In the genomic region with DNA sequence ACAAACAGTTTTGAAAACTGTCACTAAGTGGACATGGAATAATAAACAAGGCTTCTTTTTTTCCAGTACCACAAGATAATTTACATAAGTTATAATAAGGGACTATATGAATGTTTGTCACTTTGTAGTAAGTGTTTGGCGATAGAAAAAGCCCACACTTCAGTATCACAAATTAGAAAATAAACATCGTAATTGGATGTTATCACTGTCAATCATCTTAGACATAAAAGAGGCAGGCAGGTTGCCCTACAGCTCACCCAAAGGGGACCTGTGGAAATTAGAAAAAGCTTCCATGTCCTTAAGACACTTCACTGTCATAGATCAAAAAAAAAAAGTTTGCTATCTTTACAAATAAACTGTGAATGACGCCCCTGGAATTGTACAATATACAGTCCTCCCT, we compare ENCODE assay signal across 2 cellular contexts.
TF ChIP-seq lines count a peak whose summit lies in the region.

No MANE protein-coding gene starts in this region.

TF ChIP-seq in HEK293T, 16 proteins besides CTCF, POLR2A, EP300 and RAD21 (continued from another document):
- TF ChIP-seq, protein P1, sequence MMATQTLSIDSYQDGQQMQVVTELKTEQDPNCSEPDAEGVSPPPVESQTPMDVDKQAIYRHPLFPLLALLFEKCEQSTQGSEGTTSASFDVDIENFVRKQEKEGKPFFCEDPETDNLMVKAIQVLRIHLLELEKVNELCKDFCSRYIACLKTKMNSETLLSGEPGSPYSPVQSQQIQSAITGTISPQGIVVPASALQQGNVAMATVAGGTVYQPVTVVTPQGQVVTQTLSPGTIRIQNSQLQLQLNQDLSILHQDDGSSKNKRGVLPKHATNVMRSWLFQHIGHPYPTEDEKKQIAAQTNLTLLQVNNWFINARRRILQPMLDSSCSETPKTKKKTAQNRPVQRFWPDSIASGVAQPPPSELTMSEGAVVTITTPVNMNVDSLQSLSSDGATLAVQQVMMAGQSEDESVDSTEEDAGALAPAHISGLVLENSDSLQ (IDR thresholded peaks at IDR 0.05) = peak; percentile 87
- TF ChIP-seq HDGF (IDR thresholded peaks at IDR 0.05; ENCODE audit: borderline replicate concordance) = no peak
- TF ChIP-seq FOXM1 (IDR thresholded peaks at IDR 0.05; ENCODE audit: borderline replicate concordance) = no peak
- no peak for TF ChIP-seq CTBP1 (IDR thresholded peaks at IDR 0.05; ENCODE audit: borderline replicate concordance)
- TF ChIP-seq ARNT (IDR thresholded peaks at IDR 0.05) = no peak

TF ChIP-seq in K562, 482 proteins besides CTCF, POLR2A, EP300 and RAD21:
- TF ChIP-seq, protein P2, sequence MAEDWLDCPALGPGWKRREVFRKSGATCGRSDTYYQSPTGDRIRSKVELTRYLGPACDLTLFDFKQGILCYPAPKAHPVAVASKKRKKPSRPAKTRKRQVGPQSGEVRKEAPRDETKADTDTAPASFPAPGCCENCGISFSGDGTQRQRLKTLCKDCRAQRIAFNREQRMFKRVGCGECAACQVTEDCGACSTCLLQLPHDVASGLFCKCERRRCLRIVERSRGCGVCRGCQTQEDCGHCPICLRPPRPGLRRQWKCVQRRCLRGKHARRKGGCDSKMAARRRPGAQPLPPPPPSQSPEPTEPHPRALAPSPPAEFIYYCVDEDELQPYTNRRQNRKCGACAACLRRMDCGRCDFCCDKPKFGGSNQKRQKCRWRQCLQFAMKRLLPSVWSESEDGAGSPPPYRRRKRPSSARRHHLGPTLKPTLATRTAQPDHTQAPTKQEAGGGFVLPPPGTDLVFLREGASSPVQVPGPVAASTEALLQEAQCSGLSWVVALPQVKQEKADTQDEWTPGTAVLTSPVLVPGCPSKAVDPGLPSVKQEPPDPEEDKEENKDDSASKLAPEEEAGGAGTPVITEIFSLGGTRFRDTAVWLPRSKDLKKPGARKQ (CRISPR knock-in tag; IDR thresholded peaks at IDR 0.05) = no peak
- no peak for TF ChIP-seq NFE2 (IDR thresholded peaks at IDR 0.05; ENCODE audit: low read depth)
- TF ChIP-seq, protein P1 (IDR thresholded peaks at IDR 0.05) = peak; percentile 59
- TF ChIP-seq ZNF780A (CRISPR knock-in tag; IDR thresholded peaks at IDR 0.05) = no peak
- no peak for TF ChIP-seq BMI1 (IDR thresholded peaks at IDR 0.05; ENCODE audit: low read length)
